In genomic region chr7:40865441-40866233, GRCh38 we compare ENCODE assay signal across 19 cellular contexts.
"Had no signal": no experiment of that assay in that cellular context is flagged by ENCODE, and none has a peak within 500 bp of the region (broad histone marks: within the 10 kb centered on the region; RNA-seq: fewer than 3 reads in every experiment).

No MANE protein-coding gene starts in this region.

- H3K36me3 ChIP-seq: lower lobe of right lung, neutrophil, upper lobe of left lung had no signal

- H3K9me3 ChIP-seq: neutrophil, upper lobe of left lung had no signal

- H3K9me3 Mint-ChIP-seq: activated CD8-positive, alpha-beta T cell treated with anti-CD3 and anti-CD28 coated beads for 36 hours; T-helper 1 cell treated with Interleukin-12 subunit alpha and Interleukin-12 subunit beta and Interleukin-4 antibody, amounts not matched to agents 30 μg/mL and 1 μg/mL, for 36 hours had no signal

- H3K79me2 ChIP-seq: parathyroid adenoma had no signal

- ATAC-seq: activated CD8-positive, alpha-beta T cell treated with anti-CD3 and anti-CD28 coated beads for 36 hours; activated naive CD4-positive, alpha-beta T cell treated with anti-CD3 and anti-CD28 coated beads, Interleukin-2, amount 50 U/mL, for 72 hours; effector memory CD8-positive, alpha-beta T cell; left colon; lower lobe of right lung; stimulated activated naive B cell treated with anti-CD40 and anti-IgM and Interleukin-4, amounts not matched to agents 10 μg/mL and 1 μg/mL and 100 μg/mL, for 72 hours had no signal

- H3K27ac ChIP-seq: epithelial cell of prostate, lower lobe of right lung, neutrophil, parathyroid adenoma, upper lobe of left lung had no signal

- H3K27me3 ChIP-seq: neutrophil, upper lobe of left lung had no signal

- H3K9ac ChIP-seq: parathyroid adenoma had no signal

- H3K27ac Mint-ChIP-seq: activated CD8-positive, alpha-beta T cell treated with anti-CD3 and anti-CD28 coated beads for 36 hours; activated naive CD4-positive, alpha-beta T cell treated with anti-CD3 and anti-CD28 coated beads, Interleukin-2, amount 50 U/mL, for 72 hours; effector memory CD8-positive, alpha-beta T cell; stimulated activated naive B cell treated with anti-CD40 and anti-IgM and Interleukin-4, amounts not matched to agents 10 μg/mL and 1 μg/mL and 100 μg/mL, for 72 hours; T-helper 1 cell treated with Interleukin-12 subunit alpha and Interleukin-12 subunit beta and Interleukin-4 antibody, amounts not matched to agents 30 μg/mL and 1 μg/mL, for 36 hours had no signal

- H3K4me1 Mint-ChIP-seq: stimulated activated naive B cell treated with anti-CD40 and anti-IgM and Interleukin-4, amounts not matched to agents 10 μg/mL and 1 μg/mL and 100 μg/mL, for 72 hours had no signal

- DNase-seq: activated CD4-positive, alpha-beta T cell treated with anti-CD3 and anti-CD28 coated beads for 4 hours; activated CD8-positive, alpha-beta T cell treated with anti-CD3 and anti-CD28 coated beads for 36 hours; activated gamma-delta T cell; activated T-cell treated with anti-CD3 and anti-CD28 coated beads, Interleukin-2, amount 50 U/mL, for 48 hours; dermis blood vessel endothelial cell; effector memory CD8-positive, alpha-beta T cell; left colon; lower lobe of right lung; midbrain; stimulated activated CD4-positive, alpha-beta T cell treated with anti-CD3 and anti-CD28 coated beads, Interleukin-2, amount 100 ng/mL, for 48 hours; stimulated activated naive B cell treated with anti-CD40 and anti-IgM and Interleukin-4, amounts not matched to agents 10 μg/mL and 1 μg/mL and 100 μg/mL, for 72 hours; substantia nigra; upper lobe of left lung had no signal

- H2AFZ ChIP-seq: parathyroid adenoma had no signal

- H3K36me3 Mint-ChIP-seq: activated naive CD4-positive, alpha-beta T cell treated with anti-CD3 and anti-CD28 coated beads, Interleukin-2, amount 50 U/mL, for 72 hours; stimulated activated naive B cell treated with anti-CD40 and anti-IgM and Interleukin-4, amounts not matched to agents 10 μg/mL and 1 μg/mL and 100 μg/mL, for 72 hours had no signal

- H3K4me3 ChIP-seq: lower lobe of right lung, upper lobe of left lung had no signal

- H3K27me3 Mint-ChIP-seq: activated CD8-positive, alpha-beta T cell treated with anti-CD3 and anti-CD28 coated beads for 36 hours; effector memory CD8-positive, alpha-beta T cell; stimulated activated naive B cell treated with anti-CD40 and anti-IgM and Interleukin-4, amounts not matched to agents 10 μg/mL and 1 μg/mL and 100 μg/mL, for 72 hours had no signal

- H3K4me3 Mint-ChIP-seq: activated CD8-positive, alpha-beta T cell treated with anti-CD3 and anti-CD28 coated beads for 36 hours; effector memory CD8-positive, alpha-beta T cell; stimulated activated naive B cell treated with anti-CD40 and anti-IgM and Interleukin-4, amounts not matched to agents 10 μg/mL and 1 μg/mL and 100 μg/mL, for 72 hours; T-helper 1 cell treated with Interleukin-12 subunit alpha and Interleukin-12 subunit beta and Interleukin-4 antibody, amounts not matched to agents 30 μg/mL and 1 μg/mL, for 36 hours had no signal

- FAIRE-seq: frontal cortex had no signal

- H3K4me1 ChIP-seq: lower lobe of right lung, parathyroid adenoma, upper lobe of left lung had no signal
